In the genomic region with DNA sequence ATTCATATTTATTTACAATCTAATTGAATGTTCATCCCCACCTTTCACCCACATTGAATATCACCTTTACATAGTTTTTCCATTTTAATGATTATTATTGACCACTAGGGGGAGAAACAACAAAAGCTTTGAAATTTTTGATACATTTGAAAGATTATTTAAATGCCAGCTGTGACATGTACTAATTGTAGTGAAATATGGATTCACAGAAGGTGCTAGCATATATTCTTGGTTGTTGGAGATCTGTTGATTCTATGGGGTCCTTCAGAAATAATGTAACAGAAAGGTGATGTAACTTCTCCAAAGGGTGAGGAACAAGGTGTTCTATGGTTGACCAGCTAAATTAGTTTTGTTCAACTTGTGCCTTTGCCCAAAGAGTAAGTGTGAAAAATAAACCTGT, we compare ENCODE assay signal across 8 cellular contexts. TPM values are rescaled to one million over a fixed set of nuclear protein-coding genes. Genes with fewer than 3 reads are reported as not detected.
DNase-seq lines count a peak whose midpoint lies in the region; ATAC-seq, FAIRE-seq and TF ChIP-seq lines count a peak whose summit lies in the region.

No MANE protein-coding gene starts in this region.

- H3K9me3 Mint-ChIP-seq in immature natural killer cell = no peaks in the 10 kb centered on the region

- H3K36me3 ChIP-seq in SU-DHL-6 (ENCODE audit: low read length) (no peaks in the 10 kb centered on the region), vagina (no peaks in the 10 kb centered on the region)

- no peaks in the 10 kb centered on the region for H3K36me3 Mint-ChIP-seq in immature natural killer cell

- peak; percentile 56 for TF ChIP-seq CTCF in D721Med (IDR thresholded peaks at IDR 0.05; ENCODE audit: insufficient read depth, missing control alignments)
- peak; percentile 48 for TF ChIP-seq CTCF in SU-DHL-6 (IDR thresholded peaks at IDR 0.05; ENCODE audit: insufficient read depth, low read length, poor library complexity, severe bottlenecking)
- peak; percentile 47 to 53 (median 50) for TF ChIP-seq CTCF in vagina (IDR thresholded peaks at IDR 0.05)

- peak; percentile 87 for FAIRE-seq in D721Med (lab: Jason Lieb, UNC)

- H3K9me3 ChIP-seq in SU-DHL-6 (ENCODE audit: insufficient read depth, low read length) (no peaks in the 10 kb centered on the region), vagina (no peaks in the 10 kb centered on the region)

- no peaks in the 10 kb centered on the region for H3K4me1 ChIP-seq in vagina

- no peaks in the 10 kb centered on the region for H3K9me2 ChIP-seq in SU-DHL-6 (replicated peaks; ENCODE audit: insufficient read depth, low read length)

- H3K9ac ChIP-seq in SU-DHL-6 (ENCODE audit: low read length) = no peak overlapping the region

- no peak overlapping the region for H3K27ac Mint-ChIP-seq in immature natural killer cell

- H3K4me2 ChIP-seq in SU-DHL-6 (ENCODE audit: low read depth, low read length, poor library complexity, severe bottlenecking) = no peak overlapping the region

- H3K27me3 Mint-ChIP-seq in immature natural killer cell (ENCODE audit: low read depth in 3 of 3) = peaks cover 0 to 4% (median 1%) of the 10 kb centered on the region in 3 donors

- H3K4me3 ChIP-seq in SU-DHL-6 (ENCODE audit: insufficient read depth, low read length, poor library complexity, severe bottlenecking) (no peak overlapping the region), vagina (no peak overlapping the region)

- no peaks in the 10 kb centered on the region for H3F3A ChIP-seq in SU-DHL-6 (ENCODE audit: insufficient read depth)

- intact Hi-C loops in vagina (cut with DNase I) = loop anchor here (5.0 kb wide), 1 partner anchor 742 kb away; no protein-coding TSS in a partner anchor

- no peak overlapping the region for H3K4me3 Mint-ChIP-seq in immature natural killer cell

- no peaks in the 10 kb centered on the region for H3K4me1 Mint-ChIP-seq in immature natural killer cell

- no peak overlapping the region for H3K27ac ChIP-seq in SU-DHL-6 (ENCODE audit: low read depth, low read length)
- no peak overlapping the region for H3K27ac ChIP-seq in vagina

- DNase-seq in D721Med (ENCODE audit: insufficient read length, low spot score) (no peak), Kasumi-1 (lab: John Stamatoyannopoulos, UW) (peak; percentile 23 to 40), immature natural killer cell (peak in 2 of 3 donors; percentile 2 to 14), vagina (ENCODE audit: extremely low spot score in 2 of 2) (no peak), H4 (ENCODE audit: low spot score) (no peak)
- DNase-seq in activated T-cell treated with anti-CD3 and anti-CD28 coated beads, Interleukin-2, amount 50 U/mL, for 48 hours = no peak

- TF ChIP-seq POLR2A in vagina (IDR thresholded peaks at IDR 0.05) = no peak

- no peak for ATAC-seq in HG02588 (IDR thresholded peaks at IDR 0.05; ENCODE audit: unreplicated experiment)

- H3K27me3 ChIP-seq in SU-DHL-6 (ENCODE audit: low read length) (no peaks in the 10 kb centered on the region), vagina (no peaks in the 10 kb centered on the region)

- H2AFZ ChIP-seq in SU-DHL-6 (ENCODE audit: low read depth, low read length, severe bottlenecking) = no peak overlapping the region

- H4K20me1 ChIP-seq in SU-DHL-6 (ENCODE audit: low read depth, low read length) = no peaks in the 10 kb centered on the region

- H3K79me2 ChIP-seq in SU-DHL-6 (ENCODE audit: insufficient read depth, low read length) = no peaks in the 10 kb centered on the region

RNA-seq across cellular contexts. Expression of a gene that starts 22.4 kb away (rescaled TPM):
- not detected for polyA plus RNA-seq in immature natural killer cell
- total RNA-seq in vagina = not detected
- total RNA-seq in H4 (2014; rRNA removed; shearing (Covaris generic)) = not detected in 2 replicates

RNA-seq across cellular contexts. Expression of a gene that starts 51.0 kb away (rescaled TPM):
- polyA plus RNA-seq in immature natural killer cell = 1 to 10 TPM; 5.7 to 7.1 (median 5.9) TPM
- total RNA-seq in vagina = 8.6 TPM
- 10.5 and 17.3 TPM in 2 replicates for total RNA-seq in H4 (2014; rRNA removed; shearing (Covaris generic))

RNA-seq across cellular contexts. Expression of a gene that starts 52.9 kb away (rescaled TPM):
- polyA plus RNA-seq in immature natural killer cell = 10 to 100 TPM; 15.0 to 21.7 (median 16.4) TPM
- total RNA-seq in vagina = 31.7 TPM
- total RNA-seq in H4 (2014; rRNA removed; shearing (Covaris generic)) = 41.0 and 43.1 TPM in 2 replicates

Comparison
In these comparisons a context has a peak if more than half of its experiments do, and no peak if none do; other contexts are left out.
1. DNase-seq: peak in Kasumi-1 (2 of 2) and immature natural killer cell (2 of 3); none in D721Med (single experiment), vagina (0 of 2), H4 (single experiment) and activated T-cell treated with anti-CD3 and anti-CD28 coated beads, Interleukin-2, amount 50 U/mL, for 48 hours (0 of 2).
2. Peak in every context shown above with its lines, with median percentiles within 50 percentile points of each other: CTCF ChIP-seq.